Comparison of ENCODE assay signal across 1 cellular context in genomic region chr13:49214917-49215376, GRCh38.
TF ChIP-seq lines count a peak whose summit lies in the region.

No MANE protein-coding gene starts in this region.

TF ChIP-seq in HepG2, 621 proteins besides CTCF, POLR2A, EP300 and RAD21 (continued from another document and continues in another):
- TF ChIP-seq ZNF318 (CRISPR knock-in tag; IDR thresholded peaks at IDR 0.05) (0 out of 2 replicates have a peak, but pooled peaks have one; percentile 48), GATAD2A (CRISPR knock-in tag; IDR thresholded peaks at IDR 0.05) (peak; percentile 73), MIER2 (CRISPR knock-in tag; IDR thresholded peaks at IDR 0.05) (no peak), MYC (CRISPR knock-in tag; IDR thresholded peaks at IDR 0.05; ENCODE audit: borderline replicate concordance) (peak; percentile 88), ZFP41 (CRISPR knock-in tag; IDR thresholded peaks at IDR 0.05; ENCODE audit: borderline replicate concordance) (no peak), HOXA3 (CRISPR knock-in tag; IDR thresholded peaks at IDR 0.05) (no peak; the same call in none of the 2 replicates), NFE2L2 (IDR thresholded peaks at IDR 0.05; ENCODE audit: low read length) (no peak), ZNF687 (CRISPR knock-in tag; IDR thresholded peaks at IDR 0.05) (peak; percentile 93), JUN (CRISPR knock-in tag; IDR thresholded peaks at IDR 0.05) (peak; percentile 34; the same call in 1 of the 2 replicates), ZNF564 (CRISPR knock-in tag; IDR thresholded peaks at IDR 0.05) (peak; percentile 52; the same call in 1 of the 2 replicates), HNF1A (IDR thresholded peaks at IDR 0.05; ENCODE audit: low read depth) (no peak), HNF1A (CRISPR knock-in tag; IDR thresholded peaks at IDR 0.05; ENCODE audit: borderline replicate concordance) (peak; percentile 50; the same call in 1 of the 2 replicates), NCOA5 (CRISPR knock-in tag; IDR thresholded peaks at IDR 0.05) (no peak), ZNF83 (CRISPR knock-in tag; IDR thresholded peaks at IDR 0.05; ENCODE audit: borderline replicate concordance) (no peak), ZNF563 (CRISPR knock-in tag; IDR thresholded peaks at IDR 0.05) (no peak), ZNF275 (CRISPR knock-in tag; IDR thresholded peaks at IDR 0.05; ENCODE audit: borderline replicate concordance) (no peak), HMGXB4 (CRISPR knock-in tag; IDR thresholded peaks at IDR 0.05; ENCODE audit: borderline replicate concordance in 1 of 2, low read depth in 1 of 2) (peak; percentile 27 to 70; a peak in 3 of 4 replicates), ZNF878 (CRISPR knock-in tag; IDR thresholded peaks at IDR 0.05) (0 out of 2 replicates have a peak, but pooled peaks have one; percentile 17), ZBTB46 (CRISPR knock-in tag; IDR thresholded peaks at IDR 0.05; ENCODE audit: borderline replicate concordance) (0 out of 2 replicates have a peak, but pooled peaks have one; percentile 33), ZNF788 (CRISPR knock-in tag; IDR thresholded peaks at IDR 0.05; ENCODE audit: borderline replicate concordance) (peak; percentile 70; the same call in 1 of the 2 replicates), ZNF607 (CRISPR knock-in tag; IDR thresholded peaks at IDR 0.05; ENCODE audit: borderline replicate concordance) (no peak), SUZ12 (IDR thresholded peaks at IDR 0.05; ENCODE audit: low read depth, low read length) (no peak), ZBTB43 (CRISPR knock-in tag; conservative IDR thresholded peaks at IDR 0.05) (0 out of 2 replicates have a peak, but pooled peaks have one; percentile 31), MTA3 (CRISPR knock-in tag; IDR thresholded peaks at IDR 0.05) (no peak)
